In genomic region chr1:26006710-26007109, GRCh38 we compare ENCODE assay signal across 1 cellular context.
A peak's percentile ranks its signal among the peaks of the same experiment; 100 is the strongest.
TF ChIP-seq lines count a peak whose summit lies in the region.

No MANE protein-coding gene starts in this region.

TF ChIP-seq in K562, 482 proteins besides CTCF, POLR2A, EP300 and RAD21 (continued from another document):
- TF ChIP-seq ATF7 (IDR thresholded peaks at IDR 0.05), result no peak
- peak in 1 of 2 experiments; percentile 58; a peak in 1 of 4 replicates for TF ChIP-seq MLLT1 (IDR thresholded peaks at IDR 0.05)
- no peak for TF ChIP-seq ARID4B (CRISPR knock-in tag; IDR thresholded peaks at IDR 0.05)
- no peak for TF ChIP-seq MCM5 (IDR thresholded peaks at IDR 0.05; ENCODE audit: low read depth)
- TF ChIP-seq SMARCA5 (IDR thresholded peaks at IDR 0.05), result no peak
- no peak for TF ChIP-seq PRPF4 (IDR thresholded peaks at IDR 0.05; ENCODE audit: insufficient read depth, low read depth, low read length, poor library complexity, severe bottlenecking)
- peak; percentile 57 to 60 for TF ChIP-seq E2F6 (IDR thresholded peaks at IDR 0.05; ENCODE audit: borderline replicate concordance in 1 of 2, extremely low read depth in 1 of 2, insufficient read depth in 1 of 2, insufficient read length in 1 of 2, low read depth in 1 of 2, low read length in 1 of 2, poor library complexity in 1 of 2, severe bottlenecking in 1 of 2)
- no peak for TF ChIP-seq MTA2 (IDR thresholded peaks at IDR 0.05; ENCODE audit: low read depth)
- TF ChIP-seq WHSC1 (IDR thresholded peaks at IDR 0.05; ENCODE audit: low read length), result peak; percentile 91
- no peak for TF ChIP-seq ZBED1 (IDR thresholded peaks at IDR 0.05)
- TF ChIP-seq ZNF583 (CRISPR knock-in tag; IDR thresholded peaks at IDR 0.05), result no peak
- TF ChIP-seq ARID2 (IDR thresholded peaks at IDR 0.05), result no peak
- no peak for TF ChIP-seq ZNF121 (CRISPR knock-in tag; conservative IDR thresholded peaks at IDR 0.05)
- no peak for TF ChIP-seq NR2C2 (CRISPR knock-in tag; IDR thresholded peaks at IDR 0.05)
- no peak for TF ChIP-seq NR2C2 (tag; IDR thresholded peaks at IDR 0.05)
- peak; percentile 82 for TF ChIP-seq MGA (IDR thresholded peaks at IDR 0.05)
- no peak for TF ChIP-seq E2F8 (IDR thresholded peaks at IDR 0.05; ENCODE audit: low read depth, partially characterized antibody)
TF ChIP-seq in K562: peak in this region for 11.
